Comparison of ENCODE assay signal across 14 cellular contexts in the genomic region with DNA sequence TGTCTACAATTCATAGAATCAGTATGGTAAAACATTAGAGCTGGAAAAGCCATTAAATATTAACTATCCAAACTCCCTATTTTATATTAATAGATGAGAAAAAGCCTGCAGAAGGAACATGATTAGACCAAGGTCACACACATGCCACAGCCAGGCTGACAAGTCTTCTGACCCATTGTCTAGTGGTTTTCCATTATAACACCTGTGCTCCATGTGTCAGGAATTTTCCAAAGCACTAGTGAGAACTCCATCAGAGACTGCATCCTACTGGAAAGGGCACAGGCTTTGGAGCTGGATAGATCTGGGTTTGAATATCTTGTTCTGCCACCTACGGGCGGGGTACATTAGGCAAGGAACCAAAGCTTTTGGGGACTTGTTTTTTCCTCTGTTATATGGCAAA.
A peak's percentile ranks its signal among the peaks of the same experiment; 100 is the strongest.
DNase-seq lines count a peak whose midpoint lies in the region; ATAC-seq, FAIRE-seq and TF ChIP-seq lines count a peak whose summit lies in the region.
"Had no signal": no experiment of that assay in that cellular context is flagged by ENCODE, and none has a peak within 500 bp of the region (broad histone marks: within the 10 kb centered on the region; RNA-seq: fewer than 3 reads in every experiment).

No MANE protein-coding gene starts in this region.

- H2AFZ ChIP-seq in GM23248, result no peak overlapping the region
- H2AFZ ChIP-seq: PC-9 had no signal

- H3K4me2 ChIP-seq in GM23248 (ENCODE audit: unreplicated experiment), result peak overlapping the region; percentile 31
- H3K4me2 ChIP-seq: PC-9 had no signal

- peaks cover 77% of the 10 kb centered on the region for H3F3A ChIP-seq in GM23248 (ENCODE audit: insufficient read depth)

- ATAC-seq in left lung (no peak), GM18909 (IDR thresholded peaks at IDR 0.05; ENCODE audit: poor library complexity, unreplicated experiment) (no peak), GM18861 (IDR thresholded peaks at IDR 0.05; ENCODE audit: unreplicated experiment) (no peak)

- in situ Hi-C loops in GM23248 (cut with MboI), result no loop called here

- H3K9me3 ChIP-seq in GM23248 (ENCODE audit: low read depth), result no peaks in the 10 kb centered on the region
- H3K9me3 ChIP-seq in adipocyte (ENCODE audit: control insufficient read depth, low read length), result peaks cover 8% of the 10 kb centered on the region
- H3K9me3 ChIP-seq in left lung, result peaks cover 0 to 10% of the 10 kb centered on the region in 2 donors
- H3K9me3 ChIP-seq in small intestine (ENCODE audit: control insufficient read depth, low read depth), result no peaks in the 10 kb centered on the region

- H3K79me2 ChIP-seq in GM23248 (ENCODE audit: insufficient read depth), result no peaks in the 10 kb centered on the region

- H3K4me3 ChIP-seq in GM23248 (no peak overlapping the region), adipocyte (ENCODE audit: low read length) (no peak overlapping the region), left lung (no peak overlapping the region), small intestine (ENCODE audit: low read depth in 1 of 2, low read length in 2 of 2) (no peak overlapping the region)
- H3K4me3 ChIP-seq: PC-9 had no signal

- intact Hi-C loops in left lung (cut with DNase I), result no loop called here

- H4K20me1 ChIP-seq in GM23248 (ENCODE audit: insufficient read depth), result no peaks in the 10 kb centered on the region

- H3K36me3 ChIP-seq in GM23248 (ENCODE audit: low read depth) (no peaks in the 10 kb centered on the region), adipocyte (ENCODE audit: control insufficient read depth, insufficient read depth, low read length, severe bottlenecking) (no peaks in the 10 kb centered on the region), left lung (no peaks in the 10 kb centered on the region), small intestine (ENCODE audit: control insufficient read depth in 2 of 2, insufficient read depth in 2 of 2, low read length in 2 of 2) (no peaks in the 10 kb centered on the region)

- DNase-seq in GM23248 (no peak), adipocyte (ENCODE audit: low read depth) (no peak), left lung (no peak), small intestine (peak; percentile 75), NCI-H1105 (lab: John Stamatoyannopoulos, UW) (no peak), NOMO-1 treated with dmso at 0.1 percent for 144 hours (lab: John Stamatoyannopoulos, UW; ENCODE audit: unreplicated experiment) (no peak)
- DNase-seq: activated naive CD8-positive, alpha-beta T cell treated with anti-CD3 and anti-CD28 coated beads, Interleukin-2, amount 10 ng/mL, durations not matched to agents 7 days and 5 days; C1 segment of cervical spinal cord; GF-D8; naive B cell; NCI-H2227 treated with DMSO at 0.1 percent for 48 hours; PC-9 had no signal

- peaks cover 78% of the 10 kb centered on the region for H3K4me1 ChIP-seq in GM23248 (ENCODE audit: insufficient read depth)
- H3K4me1 ChIP-seq in adipocyte (ENCODE audit: control insufficient read depth, insufficient read depth, low read length), result peaks cover 74% of the 10 kb centered on the region
- H3K4me1 ChIP-seq in left lung, result peaks cover 20 to 40% of the 10 kb centered on the region in 2 donors
- H3K4me1 ChIP-seq in small intestine (ENCODE audit: control insufficient read depth in 2 of 2, insufficient read depth in 1 of 2, low read depth in 1 of 2, low read length in 1 of 2), result peaks cover 3 to 12% of the 10 kb centered on the region in 2 donors

- TF ChIP-seq CTCF in left lung (IDR thresholded peaks at IDR 0.05), result no peak

- 80 to 88% methylated on average over 2 of the region's 2 CpGs for WGBS in GM23248 (ENCODE audit: low coverage in 1 of 2, low lambda C conversion rate in 2 of 2, missing lambda C conversion rate in 2 of 2), 2 experiments
- 39 to 63% (median 62%) methylated on average over 2 of the region's 2 CpGs for WGBS in small intestine, 3 donors

- no peaks in the 10 kb centered on the region for H3K9me2 ChIP-seq in GM23248 (ENCODE audit: insufficient read depth)

- H3K27me3 ChIP-seq in GM23248 (replicated peaks; ENCODE audit: insufficient read depth) (no peaks in the 10 kb centered on the region), adipocyte (replicated peaks; ENCODE audit: control insufficient read depth, insufficient read depth, low read length) (no peaks in the 10 kb centered on the region), left lung (no peaks in the 10 kb centered on the region), small intestine (ENCODE audit: control insufficient read depth in 2 of 2, insufficient read depth in 2 of 2, low read length in 2 of 2) (no peaks in the 10 kb centered on the region)

- H3K27ac ChIP-seq in GM23248 (no peak overlapping the region), left lung (peak overlapping the region; percentile 75 to 81), small intestine (ENCODE audit: low read depth in 1 of 2, low read length in 1 of 2) (peak overlapping the region; percentile 32 to 80)

- H3K9ac ChIP-seq in GM23248 (no peak overlapping the region), adipocyte (ENCODE audit: low read length) (peak overlapping the region; percentile 61)

- no peak for FAIRE-seq in small intestine (lab: Jason Lieb, UNC)
